20 cellular contexts compared by ENCODE assay signal in the genomic region with DNA sequence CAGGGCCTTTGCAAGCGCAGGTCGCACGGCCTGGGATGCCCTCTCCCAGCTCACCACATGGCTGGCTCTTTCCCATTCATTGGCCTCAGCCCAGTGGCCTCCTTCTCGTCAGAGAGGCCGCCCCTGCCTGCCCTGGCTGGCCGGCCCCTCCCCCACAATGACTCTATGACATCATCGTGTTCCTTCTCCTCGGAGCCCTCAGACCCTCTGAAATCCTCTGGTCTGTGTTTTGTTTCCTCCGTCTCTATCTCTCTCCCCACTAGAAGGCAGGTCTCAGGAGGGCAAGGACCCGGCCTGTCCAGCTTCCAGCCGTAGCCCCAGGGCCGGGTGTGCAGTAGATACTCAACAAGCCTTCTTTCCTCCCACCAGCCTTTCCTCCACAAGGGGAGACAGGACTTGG.
DNase-seq lines count a peak whose midpoint lies in the region; ATAC-seq and TF ChIP-seq lines count a peak whose summit lies in the region.
"Had no signal": no experiment of that assay in that cellular context is flagged by ENCODE, and none has a peak within 500 bp of the region (broad histone marks: within the 10 kb centered on the region; RNA-seq: fewer than 3 reads in every experiment).

No MANE protein-coding gene starts in this region.

- no peak overlapping the region for H2AK5ac ChIP-seq in mesenchymal stem cell (ENCODE audit: low read length, severe bottlenecking)

- H3K18ac ChIP-seq in mesenchymal stem cell (ENCODE audit: low read depth in 1 of 2, low read length in 2 of 2), result peak overlapping the region in 1 of 2 experiments; percentile 68

- no peak for ATAC-seq in GM19023 (IDR thresholded peaks at IDR 0.05; ENCODE audit: unreplicated experiment)
- ATAC-seq in GM21381 (IDR thresholded peaks at IDR 0.05; ENCODE audit: unreplicated experiment), result no peak

- no peaks in the 10 kb centered on the region for H3K9me3 ChIP-seq in endodermal cell (ENCODE audit: control insufficient read depth, low read length)
- H3K9me3 ChIP-seq in mesenchymal stem cell (ENCODE audit: control insufficient read depth, low read length), result no peaks in the 10 kb centered on the region
- H3K9me3 ChIP-seq in stomach smooth muscle (ENCODE audit: control insufficient read depth in 2 of 2, low read length in 2 of 2), result no peaks in the 10 kb centered on the region

- TF ChIP-seq CTCF in endodermal cell (conservative IDR thresholded peaks at IDR 0.05), result no peak

- no peak overlapping the region for H2BK5ac ChIP-seq in mesenchymal stem cell (ENCODE audit: low read depth, low read length, poor library complexity, severe bottlenecking)

- DNase-seq in H7 (peak; percentile 59), endodermal cell (no peak), mesenchymal stem cell (no peak), H4 (ENCODE audit: low spot score) (no peak)
- DNase-seq: 8988T, ACHN, Calu3, DND-41, NCI-H1048, NCI-H1417, NCI-H1694, NCI-H2029 treated with DMSO at 0.1 percent for 48 hours, NCI-H446 treated with DMSO at 0.1 percent for 48 hours, NCI-H526, SHP77 treated with DMSO at 0.1 percent for 48 hours had no signal

- no peak overlapping the region for H3K27ac ChIP-seq in endodermal cell (ENCODE audit: low read depth, low read length)
- H3K27ac ChIP-seq in mesenchymal stem cell (ENCODE audit: low read length, poor library complexity, severe bottlenecking), result no peak overlapping the region
- H3K27ac ChIP-seq in stomach smooth muscle (ENCODE audit: low read length), result peak overlapping the region; percentile 98
- H3K27ac ChIP-seq: KMS-11 had no signal

- H3K36me3 ChIP-seq in H7 (replicated peaks; ENCODE audit: control insufficient read depth, insufficient read depth, low read length) (no peaks in the 10 kb centered on the region), endodermal cell (ENCODE audit: control insufficient read depth, insufficient read depth, low read length) (no peaks in the 10 kb centered on the region), mesenchymal stem cell (ENCODE audit: control insufficient read depth in 1 of 2, insufficient read depth in 2 of 2, low read depth in 1 of 2, low read length in 2 of 2) (no peaks in the 10 kb centered on the region), stomach smooth muscle (ENCODE audit: control insufficient read depth in 2 of 2, insufficient read depth in 2 of 2, low read length in 2 of 2) (no peaks in the 10 kb centered on the region)

- WGBS in endodermal cell (ENCODE audit: insufficient coverage in 1 of 2, insufficient read length in 1 of 2), 2 experiments, result 37 to 59% methylated on average over 3 to 11 of the region's 12 CpGs
- WGBS in mesenchymal stem cell, result 31% methylated on average over 11 of the region's 12 CpGs

- H3K27me3 Mint-ChIP-seq in endodermal cell (ENCODE audit: insufficient read depth), result peaks cover 34% of the 10 kb centered on the region

- H3K23ac ChIP-seq in mesenchymal stem cell (ENCODE audit: low read length in 2 of 2), result no peak overlapping the region

- no peak overlapping the region for H3K4me3 Mint-ChIP-seq in endodermal cell
- H3K4me3 Mint-ChIP-seq: IgD-negative memory B cell had no signal

- no peaks in the 10 kb centered on the region for H3K36me3 Mint-ChIP-seq in endodermal cell (ENCODE audit: low read depth)
- H3K36me3 Mint-ChIP-seq: IgD-negative memory B cell had no signal

- peak overlapping the region; percentile 27 for H4K8ac ChIP-seq in mesenchymal stem cell (ENCODE audit: low read length)

- H3K27me3 ChIP-seq in H7 (ENCODE audit: control insufficient read depth, insufficient read depth, low read length) (no peaks in the 10 kb centered on the region; the same call in 1 of the 2 replicates), endodermal cell (ENCODE audit: control insufficient read depth, insufficient read depth, low read length, poor library complexity, severe bottlenecking) (peaks cover 29% of the 10 kb centered on the region), mesenchymal stem cell (ENCODE audit: control insufficient read depth in 1 of 2, insufficient read depth in 1 of 2, low read length in 2 of 2) (peaks cover 22 to 59% of the 10 kb centered on the region in 2 experiments), stomach smooth muscle (ENCODE audit: control insufficient read depth in 1 of 2, insufficient read depth in 2 of 2, low read length in 2 of 2) (no peaks in the 10 kb centered on the region)

- no peak overlapping the region for H2BK15ac ChIP-seq in mesenchymal stem cell (ENCODE audit: low read depth, poor library complexity, severe bottlenecking)

- no peak overlapping the region for H3K14ac ChIP-seq in mesenchymal stem cell (ENCODE audit: low read length in 2 of 2)

- peaks cover 4% of the 10 kb centered on the region for H3K4me1 ChIP-seq in endodermal cell (ENCODE audit: control insufficient read depth, insufficient read depth, low read length)
- H3K4me1 ChIP-seq in mesenchymal stem cell (ENCODE audit: control insufficient read depth, insufficient read depth, low read depth, low read length), result peaks cover 2% of the 10 kb centered on the region
- H3K4me1 ChIP-seq in stomach smooth muscle (ENCODE audit: control insufficient read depth, insufficient read depth, low read length), result peaks cover 41% of the 10 kb centered on the region

- no peak overlapping the region for H3K4me3 ChIP-seq in H7 (ENCODE audit: insufficient read depth, low read depth, low read length)
- no peak overlapping the region for H3K4me3 ChIP-seq in endodermal cell (ENCODE audit: low read length)
- H3K4me3 ChIP-seq in mesenchymal stem cell (ENCODE audit: insufficient read depth in 1 of 2, low read depth in 1 of 2, low read length in 2 of 2), result no peak overlapping the region
- no peak overlapping the region for H3K4me3 ChIP-seq in stomach smooth muscle (ENCODE audit: low read length in 2 of 2)

- peaks cover 34% of the 10 kb centered on the region for H3K4me1 Mint-ChIP-seq in endodermal cell
- H3K4me1 Mint-ChIP-seq: IgD-negative memory B cell had no signal

- no peak overlapping the region for H2AFZ ChIP-seq in mesenchymal stem cell (ENCODE audit: low read depth, low read length)

- no peak overlapping the region for H2BK120ac ChIP-seq in mesenchymal stem cell (ENCODE audit: low read depth, low read length)

- H3K4me2 ChIP-seq in mesenchymal stem cell (ENCODE audit: low read length, poor library complexity, severe bottlenecking), result no peak overlapping the region
- H3K4me2 ChIP-seq: KMS-11 had no signal

- H3K79me1 ChIP-seq in mesenchymal stem cell (replicated peaks; ENCODE audit: low read length, poor library complexity, severe bottlenecking), result no peaks in the 10 kb centered on the region

- peak overlapping the region; percentile 43 for H4K91ac ChIP-seq in mesenchymal stem cell (ENCODE audit: low read length)

- peak overlapping the region in 1 of 2 experiments; percentile 34 for H2BK12ac ChIP-seq in mesenchymal stem cell (ENCODE audit: low read length in 2 of 2)

- H3K9me3 Mint-ChIP-seq in endodermal cell, result no peaks in the 10 kb centered on the region
- H3K9me3 Mint-ChIP-seq: IgD-negative memory B cell had no signal

- no peak overlapping the region for H3K4ac ChIP-seq in mesenchymal stem cell (ENCODE audit: low read depth in 1 of 2, low read length in 2 of 2)

- H3K27ac Mint-ChIP-seq in endodermal cell, result peak overlapping the region; percentile 21

- no peak overlapping the region for H3K9ac ChIP-seq in endodermal cell (ENCODE audit: extremely low read depth, low read length, poor library complexity, severe bottlenecking)
- no peak overlapping the region for H3K9ac ChIP-seq in mesenchymal stem cell (ENCODE audit: low read length)
- H3K9ac ChIP-seq in stomach smooth muscle (ENCODE audit: low read length in 2 of 2), result no peak overlapping the region
- H3K9ac ChIP-seq: KMS-11 had no signal
